In the genomic region with DNA sequence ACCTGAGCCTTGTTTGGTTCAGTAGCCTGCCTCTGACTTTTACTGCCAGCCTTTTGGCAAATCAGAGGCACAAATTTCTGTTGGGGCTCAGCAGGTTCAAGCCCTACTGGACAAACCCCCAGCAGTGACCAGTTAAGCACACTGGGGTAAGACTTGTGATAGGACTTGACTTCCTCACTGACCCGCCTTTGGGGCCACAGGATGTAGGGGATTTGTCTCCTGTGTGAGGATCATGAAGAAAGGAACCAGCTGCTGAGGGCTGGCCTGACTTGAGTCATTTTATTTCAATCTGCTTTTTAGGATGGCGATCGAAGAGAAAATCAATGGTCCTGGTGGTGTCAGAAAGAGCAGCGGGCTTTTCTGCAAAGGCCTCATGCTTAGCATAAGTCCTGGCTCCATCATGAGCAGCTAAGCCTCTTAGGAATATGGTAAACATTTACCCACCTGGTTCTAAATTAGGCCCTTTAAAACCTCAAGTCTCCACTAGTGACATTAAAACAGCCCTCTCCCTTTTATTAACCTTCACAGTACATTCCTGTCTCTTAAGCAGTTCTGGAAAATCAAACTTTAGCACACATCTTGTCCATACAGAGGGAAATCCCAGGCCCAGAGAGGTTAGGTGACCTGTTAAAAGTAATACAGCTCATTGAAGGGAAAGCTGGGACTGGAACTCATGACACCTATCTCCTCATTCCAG, we compare ENCODE assay signal across 11 cellular contexts. TPM values are rescaled to one million over a fixed set of nuclear protein-coding genes. Genes with fewer than 3 reads are reported as not detected.
DNase-seq lines count a peak whose midpoint lies in the region; ATAC-seq, FAIRE-seq and TF ChIP-seq lines count a peak whose summit lies in the region.
"Had no signal": no experiment of that assay in that cellular context is flagged by ENCODE, and none has a peak within 500 bp of the region (broad histone marks: within the 10 kb centered on the region; RNA-seq: fewer than 3 reads in every experiment).

No MANE protein-coding gene starts in this region.

- WGBS in HepG2 (ENCODE audit: low lambda C conversion rate): 98% methylated on average over 4 of the region's 4 CpGs
- 95% methylated on average over 4 of the region's 4 CpGs for WGBS in right lobe of liver (ENCODE audit: insufficient coverage, low coverage, low lambda C conversion rate, missing lambda C conversion rate)
- WGBS in body of pancreas, 2 donors: 82 to 89% methylated on average over 4 of the region's 4 CpGs

- peaks cover 4 to 8% of the 10 kb centered on the region in 2 experiments; a peak in 2 of 5 replicates for H3K36me3 ChIP-seq in HepG2 (replicated peaks in 1 of 2; ENCODE audit: control insufficient read depth in 1 of 2, insufficient read depth in 2 of 2, low read length in 2 of 2)
- no peaks in the 10 kb centered on the region for H3K36me3 ChIP-seq in right lobe of liver
- no peaks in the 10 kb centered on the region for H3K36me3 ChIP-seq in body of pancreas (replicated peaks in 1 of 2; ENCODE audit: insufficient read depth in 1 of 2, low read depth in 2 of 2)

- H3K4me2 ChIP-seq in HepG2 (ENCODE audit: low read depth, low read length): no peak overlapping the region

- no peak overlapping the region for H2AFZ ChIP-seq in HepG2 (ENCODE audit: low read length)

- no peak for FAIRE-seq in HepG2 (lab: Jason Lieb, UNC)
- FAIRE-seq: GM19239 had no signal

- no peak overlapping the region for H3K4me3 Mint-ChIP-seq in natural killer cell treated with Interleukin-12 subunit alpha and Interleukin-12 subunit beta and Interleukin-15 and Interleukin-18, amount 100 ng/mL, for 72 hours
- H3K4me3 Mint-ChIP-seq in CD14-positive monocyte: no peak overlapping the region
- H3K4me3 Mint-ChIP-seq: activated CD4-positive, alpha-beta T cell treated with anti-CD3 and anti-CD28 coated beads, Interleukin-2, amount 10 ng/mL, durations not matched to agents 24 days and 14 days had no signal

- no peak overlapping the region for H3K9ac ChIP-seq in HepG2 (ENCODE audit: insufficient read depth, low read depth, low read length)

- H3K9me3 ChIP-seq in HepG2 (ENCODE audit: low read length) (no peaks in the 10 kb centered on the region), right lobe of liver (no peaks in the 10 kb centered on the region), body of pancreas (no peaks in the 10 kb centered on the region)

- no peak for ATAC-seq in HepG2
- ATAC-seq in right lobe of liver: no peak
- ATAC-seq in body of pancreas: no peak
- peak; percentile 50 to 51 for ATAC-seq in natural killer cell treated with Interleukin-12 subunit alpha and Interleukin-12 subunit beta and Interleukin-15 and Interleukin-18, amount 100 ng/mL, for 72 hours
- no peak for ATAC-seq in HG02970 (IDR thresholded peaks at IDR 0.05; ENCODE audit: low FRiP score, unreplicated experiment)
- ATAC-seq: left cardiac atrium had no signal

- no peak for TF ChIP-seq EP300 in HepG2 (IDR thresholded peaks at IDR 0.05; ENCODE audit: low read depth in 2 of 2, low read length in 2 of 2)
- no peak for TF ChIP-seq EP300 in HepG2 (CRISPR knock-in tag; IDR thresholded peaks at IDR 0.05; ENCODE audit: borderline replicate concordance)

- no TSS peak for BruUV-seq in HepG2 (replicated peaks; lab: Mats Ljungman, UMichigan)

- TF ChIP-seq POLR2A in HepG2 (IDR thresholded peaks at IDR 0.05; ENCODE audit: insufficient read depth in 1 of 2, low read depth in 2 of 2, low read length in 2 of 2) (no peak), right lobe of liver (IDR thresholded peaks at IDR 0.05) (no peak), body of pancreas (IDR thresholded peaks at IDR 0.05) (no peak)

- H3K27ac Mint-ChIP-seq in natural killer cell treated with Interleukin-12 subunit alpha and Interleukin-12 subunit beta and Interleukin-15 and Interleukin-18, amount 100 ng/mL, for 72 hours: peak overlapping the region; percentile 23 to 42
- H3K27ac Mint-ChIP-seq in CD14-positive monocyte: peak overlapping the region in 2 of 7 donors; percentile 23 to 55
- H3K27ac Mint-ChIP-seq: activated CD4-positive, alpha-beta T cell treated with anti-CD3 and anti-CD28 coated beads, Interleukin-2, amount 10 ng/mL, durations not matched to agents 24 days and 14 days had no signal

- no peaks in the 10 kb centered on the region for H3K9me3 Mint-ChIP-seq in natural killer cell treated with Interleukin-12 subunit alpha and Interleukin-12 subunit beta and Interleukin-15 and Interleukin-18, amount 100 ng/mL, for 72 hours
- no peaks in the 10 kb centered on the region for H3K9me3 Mint-ChIP-seq in CD14-positive monocyte
- H3K9me3 Mint-ChIP-seq: activated CD4-positive, alpha-beta T cell treated with anti-CD3 and anti-CD28 coated beads, Interleukin-2, amount 10 ng/mL, durations not matched to agents 24 days and 14 days had no signal

- in situ Hi-C loops in HepG2 (cut with HindIII; ENCODE audit: extremely low pct_ligation_motif_present, low pct_unique_long_range_greater_than_20kb): no loop called here

- no peak for DNase-seq in HepG2 (ENCODE audit: low spot score)
- DNase-seq in right lobe of liver: no peak
- DNase-seq in body of pancreas: no peak
- DNase-seq in natural killer cell treated with Interleukin-12 subunit alpha and Interleukin-12 subunit beta and Interleukin-15 and Interleukin-18, amount 100 ng/mL, for 72 hours (ENCODE audit: low spot score): no peak
- DNase-seq in NCI-H1092 treated with DMSO at 0.1 percent for 48 hours (lab: John Stamatoyannopoulos, UW): no peak
- DNase-seq in CD14-positive monocyte (ENCODE audit: low spot score): no peak
- DNase-seq in NCI-H1092 (lab: John Stamatoyannopoulos, UW): no peak
- DNase-seq: activated CD4-positive, alpha-beta T cell treated with anti-CD3 and anti-CD28 coated beads, Interleukin-2, amount 10 ng/mL, durations not matched to agents 24 days and 14 days; left cardiac atrium had no signal

- no peak for TF ChIP-seq RAD21 in HepG2 (CRISPR knock-in tag; IDR thresholded peaks at IDR 0.05)

- TF ChIP-seq CTCF in HepG2 (CRISPR knock-in tag; IDR thresholded peaks at IDR 0.05): no peak
- TF ChIP-seq CTCF in right lobe of liver (IDR thresholded peaks at IDR 0.05): no peak
- TF ChIP-seq CTCF in body of pancreas (IDR thresholded peaks at IDR 0.05): no peak
- TF ChIP-seq CTCF in CD14-positive monocyte (IDR thresholded peaks at IDR 0.05): no peak

- H3K4me3 ChIP-seq in HepG2 (replicated peaks in 1 of 3; ENCODE audit: insufficient read depth in 1 of 3, low read depth in 2 of 3, low read length in 3 of 3): no peak overlapping the region
- no peak overlapping the region for H3K4me3 ChIP-seq in right lobe of liver
- H3K4me3 ChIP-seq in body of pancreas: no peak overlapping the region

- CTCF ChIA-PET in HepG2 (lab: Yijun Ruan, JAX; ENCODE audit: low intra/inter-chr PET ratio, low total read pairs): no interaction called here

- peaks cover 60% of the 10 kb centered on the region for H3K4me1 ChIP-seq in HepG2 (ENCODE audit: insufficient read depth, low read length)
- H3K4me1 ChIP-seq in right lobe of liver: peaks cover 0 to 45% (median 14%) of the 10 kb centered on the region in 4 donors
- peaks cover 86% of the 10 kb centered on the region for H3K4me1 ChIP-seq in body of pancreas

- H3K4me1 Mint-ChIP-seq in natural killer cell treated with Interleukin-12 subunit alpha and Interleukin-12 subunit beta and Interleukin-15 and Interleukin-18, amount 100 ng/mL, for 72 hours (ENCODE audit: low read depth in 2 of 2): peaks cover 51 to 72% of the 10 kb centered on the region in 2 donors
- H3K4me1 Mint-ChIP-seq in CD14-positive monocyte: peaks cover 62% of the 10 kb centered on the region

- H3K36me3 Mint-ChIP-seq in natural killer cell treated with Interleukin-12 subunit alpha and Interleukin-12 subunit beta and Interleukin-15 and Interleukin-18, amount 100 ng/mL, for 72 hours: no peaks in the 10 kb centered on the region
- peaks cover 20 to 54% of the 10 kb centered on the region in 2 donors for H3K36me3 Mint-ChIP-seq in CD14-positive monocyte

- POLR2A ChIA-PET in HepG2 (lab: Yijun Ruan, JAX): interaction anchor here (7.1 kb wide), 1 partner anchor 16 kb away, joined by 140 read pairs; a partner anchor contains a TSS

- H3K27ac ChIP-seq in HepG2 (ENCODE audit: extremely low read length, insufficient read depth, low read length) (no peak overlapping the region), right lobe of liver (no peak overlapping the region), body of pancreas (peak overlapping the region; percentile 29 to 52 (median 39))

- H3K27me3 ChIP-seq in HepG2 (ENCODE audit: control insufficient read depth in 1 of 2, insufficient read depth in 2 of 2, low read length in 2 of 2): no peaks in the 10 kb centered on the region
- no peaks in the 10 kb centered on the region for H3K27me3 ChIP-seq in right lobe of liver
- no peaks in the 10 kb centered on the region for H3K27me3 ChIP-seq in body of pancreas

- H3K79me2 ChIP-seq in HepG2 (ENCODE audit: insufficient read depth, low read length): peaks cover 71% of the 10 kb centered on the region

- peaks cover 34% of the 10 kb centered on the region for H4K20me1 ChIP-seq in HepG2 (ENCODE audit: insufficient read depth, low read length)

- intact Hi-C loops in HepG2 (cut with micrococcal nuclease; ENCODE audit: unreplicated experiment) (loop anchor here (10.0 kb wide), 1 partner anchor 77 kb away; no protein-coding TSS in a partner anchor), right lobe of liver (cut with DNase I) (no loop called here), body of pancreas (cut with DNase I) (no loop called here), CD14-positive monocyte (cut with micrococcal nuclease) (loop anchor here in 1 of 2 donors (5.0 kb wide), 1 partner anchor 380 kb away; no protein-coding TSS in a partner anchor)

- no peaks in the 10 kb centered on the region for H3K27me3 Mint-ChIP-seq in natural killer cell treated with Interleukin-12 subunit alpha and Interleukin-12 subunit beta and Interleukin-15 and Interleukin-18, amount 100 ng/mL, for 72 hours
- no peaks in the 10 kb centered on the region for H3K27me3 Mint-ChIP-seq in CD14-positive monocyte (ENCODE audit: low read depth in 3 of 3)
- H3K27me3 Mint-ChIP-seq: activated CD4-positive, alpha-beta T cell treated with anti-CD3 and anti-CD28 coated beads, Interleukin-2, amount 10 ng/mL, durations not matched to agents 24 days and 14 days had no signal

RNA-seq across cellular contexts. Expression of a gene that starts 16.6 kb away (rescaled TPM):
- total RNA-seq in HepG2 (2016; rRNA removed; fragmentation: Illumina TruSeq; extraction: Trizol) (40.1 and 55.7 TPM in 2 replicates), right lobe of liver (10 to 100 TPM; 21.0 to 40.8 (median 28.3) TPM), body of pancreas (10 to 100 TPM; 24.1 to 43.3 TPM)
- 21.5 and 22.5 TPM in 2 replicates for total RNA-seq in HepG2 (2016; cell fraction: cytosol; rRNA removed; fragmentation: Illumina TruSeq; extraction: Trizol; ENCODE audit: low read depth)
- 38.1 and 49.5 TPM in 2 replicates for total RNA-seq in HepG2 (2016; cell fraction: insoluble cytoplasmic fraction; rRNA removed; fragmentation: Illumina TruSeq; extraction: Trizol)
- 48.4 and 51.3 TPM in 2 replicates for total RNA-seq in HepG2 (2016; cell fraction: membrane; rRNA removed; fragmentation: Illumina TruSeq; extraction: Trizol)
- 20.3 and 20.7 TPM in 2 replicates for total RNA-seq in HepG2 (2016; cell fraction: nucleus; rRNA removed; fragmentation: Illumina TruSeq; extraction: Trizol)
- polyA plus RNA-seq in HepG2 (2011; rRNA removed) (45.6 and 53.3 TPM in 2 replicates), CD14-positive monocyte (10 to 100 TPM in 1 of 2 donors, 1 to 10 TPM in 1; 7.1 to 10.0 TPM)
- 41.0 and 57.4 TPM in 2 replicates for polyA plus RNA-seq in HepG2 (2011; cell fraction: cytosol; rRNA removed)
- polyA plus RNA-seq in HepG2 (2011; cell fraction: nucleus; rRNA removed): 16.8 and 22.7 TPM in 2 replicates
- polyA plus RNA-seq in HepG2 (2012): 89.7 and 106 TPM in 2 replicates
- polyA plus RNA-seq in HepG2 (2016; cell fraction: cytosol; fragmentation: Illumina TruSeq; extraction: Trizol; ENCODE audit: low read depth): 70.9 and 93.4 TPM in 2 replicates
- 148 and 160 TPM in 2 replicates for polyA plus RNA-seq in HepG2 (2016; cell fraction: insoluble cytoplasmic fraction; fragmentation: Illumina TruSeq; extraction: Trizol; ENCODE audit: low read depth)
- 107 and 129 TPM in 2 replicates for polyA plus RNA-seq in HepG2 (2016; cell fraction: membrane; fragmentation: Illumina TruSeq; extraction: Trizol; ENCODE audit: low read depth)
- polyA plus RNA-seq in HepG2 (2016; cell fraction: nucleus; fragmentation: Illumina TruSeq; extraction: Trizol; ENCODE audit: insufficient read depth, low read depth): 88.7 and 93.2 TPM in 2 replicates
- 12.1 and 18.5 TPM in 2 replicates for polyA minus RNA-seq in HepG2 (2011; rRNA and poly(A)+ RNA removed; ENCODE audit: low replicate concordance)
- polyA minus RNA-seq in HepG2 (2011; cell fraction: cytosol; rRNA and poly(A)+ RNA removed): 23.5 and 28.2 TPM in 2 replicates
- polyA minus RNA-seq in HepG2 (2011; cell fraction: nucleus; rRNA and poly(A)+ RNA removed): 9.5 and 11.8 TPM in 2 replicates
- 10 to 100 TPM; 62.3 to 84.5 TPM for total RNA-seq in natural killer cell treated with Interleukin-12 subunit alpha and Interleukin-12 subunit beta and Interleukin-15 and Interleukin-18, amount 100 ng/mL, for 72 hours

Comparison
In these comparisons a context has a peak if more than half of its experiments do, and no peak if none do; other contexts are left out.
1. ATAC-seq: peak in natural killer cell treated with Interleukin-12 subunit alpha and Interleukin-12 subunit beta and Interleukin-15 and Interleukin-18, amount 100 ng/mL, for 72 hours (2 of 2); none in HepG2 (single experiment), right lobe of liver (0 of 4), body of pancreas (single experiment) and HG02970 (single experiment).
2. H3K27ac ChIP-seq: peak in body of pancreas (4 of 4); none in HepG2 (single experiment) and right lobe of liver (0 of 3).